15 cellular contexts compared by ENCODE assay signal in the genomic region with DNA sequence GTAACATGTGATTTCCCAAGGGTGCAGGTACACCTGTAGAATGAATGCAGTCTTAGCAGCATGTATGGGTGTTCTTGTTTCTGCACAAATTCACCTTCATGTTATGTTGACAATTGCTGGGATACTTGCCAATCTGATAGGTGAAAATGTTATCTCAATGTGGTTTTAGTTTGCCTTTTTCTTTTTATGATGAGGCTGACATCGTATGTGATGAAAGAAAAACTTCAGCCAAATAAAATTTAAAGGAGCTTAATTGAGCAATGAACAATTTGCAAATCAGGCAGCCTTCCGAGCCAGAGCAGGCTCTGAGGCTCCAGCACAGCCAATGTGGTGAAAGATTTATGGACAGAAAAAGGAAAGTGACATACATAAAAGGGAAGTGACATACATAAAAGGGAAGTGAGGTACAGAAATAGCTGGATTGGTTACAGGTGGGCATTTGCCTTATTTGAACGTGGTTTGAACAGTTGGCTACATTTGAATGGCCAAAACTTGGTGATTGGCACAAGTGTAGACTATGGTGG. TPM values are rescaled to one million over a fixed set of nuclear protein-coding genes. Genes with fewer than 3 reads are reported as not detected.
DNase-seq lines count a peak whose midpoint lies in the region; ATAC-seq and TF ChIP-seq lines count a peak whose summit lies in the region.
"Had no signal": no experiment of that assay in that cellular context is flagged by ENCODE, and none has a peak within 500 bp of the region (broad histone marks: within the 10 kb centered on the region; RNA-seq: fewer than 3 reads in every experiment).

No MANE protein-coding gene starts in this region.

- peaks cover 16% of the 10 kb centered on the region for H3K27me3 Mint-ChIP-seq in stimulated activated naive CD8-positive, alpha-beta T cell treated with anti-CD3 and anti-CD28 coated beads, Interleukin-15, Interleukin-2, amounts not matched to agents 100 ng/mL and 50 ng/mL, for 24 hours

- H3K4me1 Mint-ChIP-seq in stimulated activated naive CD8-positive, alpha-beta T cell treated with anti-CD3 and anti-CD28 coated beads, Interleukin-15, Interleukin-2, amounts not matched to agents 100 ng/mL and 50 ng/mL, for 24 hours (ENCODE audit: low read depth): peaks cover 8% of the 10 kb centered on the region

- H3K4me1 ChIP-seq in BE2C: peaks cover 4% of the 10 kb centered on the region

- DNase-seq in stimulated activated naive CD8-positive, alpha-beta T cell treated with anti-CD3 and anti-CD28 coated beads, Interleukin-15, Interleukin-2, amounts not matched to agents 100 U/mL and 50 U/mL, for 24 hours: no peak
- DNase-seq in HT-29 (ENCODE audit: low spot score) (peak; percentile 10), SIG-M5 (lab: John Stamatoyannopoulos, UW) (peak; percentile 63), DMS114 treated with DMSO at 0.1 percent for 48 hours (lab: John Stamatoyannopoulos, UW; ENCODE audit: unreplicated experiment) (no peak), DMS53 treated with DMSO at 0.1 percent for 48 hours (lab: John Stamatoyannopoulos, UW; ENCODE audit: unreplicated experiment) (no peak), BE2C (no peak)
- DNase-seq: ACHN; NCI-H446 treated with DMSO at 0.1 percent for 48 hours; stimulated activated CD4-positive, alpha-beta T cell treated with anti-CD3 and anti-CD28 coated beads, Interleukin-15, amount 100 ng/mL, for 24 hours; stimulated activated CD8-positive, alpha-beta memory T cell treated with anti-CD3 and anti-CD28 coated beads, Interleukin-4, amount 100 ng/mL, for 48 hours had no signal

- H3K9me3 ChIP-seq in BE2C: no peaks in the 10 kb centered on the region

- H3K27ac Mint-ChIP-seq in stimulated activated naive CD8-positive, alpha-beta T cell treated with anti-CD3 and anti-CD28 coated beads, Interleukin-15, Interleukin-2, amounts not matched to agents 100 ng/mL and 50 ng/mL, for 24 hours: peak overlapping the region; percentile 49
- H3K27ac Mint-ChIP-seq: progenitor cell of endocrine pancreas had no signal

- no peaks in the 10 kb centered on the region for H3K27me3 ChIP-seq in BE2C

- TF ChIP-seq CTCF in BE2C (IDR thresholded peaks at IDR 0.05; ENCODE audit: low read depth, low read length): no peak

- no peaks in the 10 kb centered on the region for H3K36me3 ChIP-seq in BE2C

- no peak for ATAC-seq in stimulated activated naive CD8-positive, alpha-beta T cell treated with anti-CD3 and anti-CD28 coated beads, Interleukin-15, Interleukin-2, amounts not matched to agents 100 U/mL and 50 U/mL, for 24 hours
- ATAC-seq in HG02840 (IDR thresholded peaks at IDR 0.05; ENCODE audit: low FRiP score, unreplicated experiment): no peak

- H3K9me3 Mint-ChIP-seq in stimulated activated naive CD8-positive, alpha-beta T cell treated with anti-CD3 and anti-CD28 coated beads, Interleukin-15, Interleukin-2, amounts not matched to agents 100 ng/mL and 50 ng/mL, for 24 hours: no peaks in the 10 kb centered on the region

- no peak overlapping the region for H3K4me3 ChIP-seq in BE2C (ENCODE audit: low read depth, low read length)

- H3K36me3 Mint-ChIP-seq in stimulated activated naive CD8-positive, alpha-beta T cell treated with anti-CD3 and anti-CD28 coated beads, Interleukin-15, Interleukin-2, amounts not matched to agents 100 ng/mL and 50 ng/mL, for 24 hours (ENCODE audit: low read depth): no peaks in the 10 kb centered on the region

- H3K4me3 Mint-ChIP-seq in stimulated activated naive CD8-positive, alpha-beta T cell treated with anti-CD3 and anti-CD28 coated beads, Interleukin-15, Interleukin-2, amounts not matched to agents 100 ng/mL and 50 ng/mL, for 24 hours: no peak overlapping the region

RNA-seq across cellular contexts. Expression of gene TAL2, which starts 10.5 kb away (rescaled TPM):
- total RNA-seq in HT-29 (2014; rRNA removed; shearing (Covaris generic)): not detected in 2 replicates
- not detected for polyA plus RNA-seq in BE2C (2012; ENCODE audit: insufficient read depth, insufficient read length, low read depth)
- total RNA-seq: MCF 10A had no signal
- polyA plus RNA-seq: adipose tissue had no signal

RNA-seq across cellular contexts. Expression of gene TMEM38B, which starts 21.6 kb away (rescaled TPM):
- total RNA-seq in HT-29 (2014; rRNA removed; shearing (Covaris generic)): 9.0 and 11.7 TPM in 2 replicates
- polyA plus RNA-seq in BE2C (2012; ENCODE audit: insufficient read depth, insufficient read length, low read depth): 14.1 TPM

Comparison
In these comparisons a context has a peak if more than half of its experiments do, and no peak if none do; other contexts are left out.
1. DNase-seq: peak in HT-29 (single experiment) and SIG-M5 (single experiment); none in stimulated activated naive CD8-positive, alpha-beta T cell treated with anti-CD3 and anti-CD28 coated beads, Interleukin-15, Interleukin-2, amounts not matched to agents 100 U/mL and 50 U/mL, for 24 hours (single experiment), DMS114 treated with DMSO at 0.1 percent for 48 hours (single experiment), DMS53 treated with DMSO at 0.1 percent for 48 hours (single experiment) and BE2C (single experiment).